1 cellular context compared by ENCODE assay signal in the genomic region with DNA sequence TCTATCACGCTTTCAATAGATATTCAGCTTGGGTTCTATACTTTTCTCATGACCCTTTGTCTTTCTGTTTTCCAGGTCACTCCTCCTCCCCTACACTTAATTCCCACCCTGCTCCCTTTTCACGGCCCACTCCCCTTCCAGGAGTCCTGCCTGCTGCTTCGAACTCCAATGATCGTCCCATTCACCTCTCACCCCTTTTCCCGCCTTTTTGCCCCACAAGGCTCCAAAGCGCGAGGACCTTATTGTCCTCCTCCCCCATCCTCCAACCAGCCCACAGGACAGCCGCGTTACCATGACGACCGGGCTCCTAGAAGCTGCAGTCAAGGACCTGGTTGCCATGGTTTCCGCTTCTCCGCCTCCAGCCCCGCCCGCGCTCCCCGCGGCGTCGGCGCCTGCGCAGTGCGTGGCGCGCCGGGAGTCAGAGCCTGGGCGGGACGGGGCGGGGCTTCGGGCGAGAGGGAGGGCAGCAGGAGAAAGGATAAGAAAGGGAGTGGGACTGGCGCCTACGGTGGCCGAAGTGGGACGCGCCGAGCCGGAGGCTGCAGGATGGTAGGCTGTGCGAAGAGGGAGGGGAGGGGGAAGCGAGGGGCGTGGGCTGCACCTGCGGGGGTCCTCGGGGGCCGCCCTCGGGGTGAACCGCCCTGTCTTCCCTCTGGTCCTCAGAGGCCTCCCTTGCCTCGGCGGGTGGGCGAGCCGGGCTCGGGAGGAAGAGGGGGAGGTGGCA.
TF ChIP-seq lines count a peak whose summit lies in the region.

A gene (plus strand): TSS at position 508 of the 724 bp plus-strand sequence. CDS start 39 bp downstream, at position 547.

TF ChIP-seq in WTC11, 78 proteins besides CTCF, POLR2A, EP300 and RAD21 (continued from another document and continues in another):
- TF ChIP-seq ZNF219 (CRISPR knock-in tag; IDR thresholded peaks at IDR 0.05; ENCODE audit: borderline replicate concordance) (no peak), CBFB (CRISPR knock-in tag; IDR thresholded peaks at IDR 0.05; ENCODE audit: low read depth) (no peak; the same call in 1 of the 2 replicates), TCF7 (CRISPR knock-in tag; IDR thresholded peaks at IDR 0.05; ENCODE audit: low read depth) (0 out of 2 replicates have a peak, but pooled peaks have one; percentile 18), PRRX2 (CRISPR knock-in tag; IDR thresholded peaks at IDR 0.05) (no peak), ESRRA (CRISPR knock-in tag; IDR thresholded peaks at IDR 0.05; ENCODE audit: borderline replicate concordance) (no peak), HMGA2 (CRISPR knock-in tag; IDR thresholded peaks at IDR 0.05) (no peak), CREB1 (CRISPR knock-in tag; IDR thresholded peaks at IDR 0.05) (peak; percentile 83; the same call in 1 of the 2 replicates), TEAD4 (CRISPR knock-in tag; IDR thresholded peaks at IDR 0.05) (peak; percentile 30; the same call in 1 of the 2 replicates), ZNF121 (CRISPR knock-in tag; IDR thresholded peaks at IDR 0.05) (no peak), ZNF671 (CRISPR knock-in tag; IDR thresholded peaks at IDR 0.05) (no peak), ZNF396 (CRISPR knock-in tag; IDR thresholded peaks at IDR 0.05; ENCODE audit: borderline replicate concordance) (peak; percentile 67; the same call in 1 of the 2 replicates), SMAD4 (CRISPR knock-in tag; IDR thresholded peaks at IDR 0.05) (no peak), CREM (CRISPR knock-in tag; IDR thresholded peaks at IDR 0.05) (peak; percentile 78; the same call in 1 of the 2 replicates), MYBL2 (CRISPR knock-in tag; IDR thresholded peaks at IDR 0.05) (peak; percentile 90), NR2C2 (CRISPR knock-in tag; IDR thresholded peaks at IDR 0.05) (no peak), RELA (CRISPR knock-in tag; IDR thresholded peaks at IDR 0.05; ENCODE audit: borderline replicate concordance) (no peak), FOXK1 (CRISPR knock-in tag; IDR thresholded peaks at IDR 0.05) (peak; percentile 72; the same call in 1 of the 2 replicates), JAZF1 (CRISPR knock-in tag; IDR thresholded peaks at IDR 0.05) (no peak), SOX15 (CRISPR knock-in tag; IDR thresholded peaks at IDR 0.05) (no peak), NFATC4 (CRISPR knock-in tag; IDR thresholded peaks at IDR 0.05) (no peak), IRF2 (CRISPR knock-in tag; IDR thresholded peaks at IDR 0.05; ENCODE audit: borderline replicate concordance, low read depth) (no peak), GRHL2 (CRISPR knock-in tag; IDR thresholded peaks at IDR 0.05; ENCODE audit: insufficient replicate concordance, severe bottlenecking) (no peak), ZNF263 (CRISPR knock-in tag; IDR thresholded peaks at IDR 0.05; ENCODE audit: low read depth) (no peak)
- TF ChIP-seq, protein P1, sequence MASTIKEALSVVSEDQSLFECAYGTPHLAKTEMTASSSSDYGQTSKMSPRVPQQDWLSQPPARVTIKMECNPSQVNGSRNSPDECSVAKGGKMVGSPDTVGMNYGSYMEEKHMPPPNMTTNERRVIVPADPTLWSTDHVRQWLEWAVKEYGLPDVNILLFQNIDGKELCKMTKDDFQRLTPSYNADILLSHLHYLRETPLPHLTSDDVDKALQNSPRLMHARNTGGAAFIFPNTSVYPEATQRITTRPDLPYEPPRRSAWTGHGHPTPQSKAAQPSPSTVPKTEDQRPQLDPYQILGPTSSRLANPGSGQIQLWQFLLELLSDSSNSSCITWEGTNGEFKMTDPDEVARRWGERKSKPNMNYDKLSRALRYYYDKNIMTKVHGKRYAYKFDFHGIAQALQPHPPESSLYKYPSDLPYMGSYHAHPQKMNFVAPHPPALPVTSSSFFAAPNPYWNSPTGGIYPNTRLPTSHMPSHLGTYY (CRISPR knock-in tag; IDR thresholded peaks at IDR 0.05) = no peak
- TF ChIP-seq, protein P2, sequence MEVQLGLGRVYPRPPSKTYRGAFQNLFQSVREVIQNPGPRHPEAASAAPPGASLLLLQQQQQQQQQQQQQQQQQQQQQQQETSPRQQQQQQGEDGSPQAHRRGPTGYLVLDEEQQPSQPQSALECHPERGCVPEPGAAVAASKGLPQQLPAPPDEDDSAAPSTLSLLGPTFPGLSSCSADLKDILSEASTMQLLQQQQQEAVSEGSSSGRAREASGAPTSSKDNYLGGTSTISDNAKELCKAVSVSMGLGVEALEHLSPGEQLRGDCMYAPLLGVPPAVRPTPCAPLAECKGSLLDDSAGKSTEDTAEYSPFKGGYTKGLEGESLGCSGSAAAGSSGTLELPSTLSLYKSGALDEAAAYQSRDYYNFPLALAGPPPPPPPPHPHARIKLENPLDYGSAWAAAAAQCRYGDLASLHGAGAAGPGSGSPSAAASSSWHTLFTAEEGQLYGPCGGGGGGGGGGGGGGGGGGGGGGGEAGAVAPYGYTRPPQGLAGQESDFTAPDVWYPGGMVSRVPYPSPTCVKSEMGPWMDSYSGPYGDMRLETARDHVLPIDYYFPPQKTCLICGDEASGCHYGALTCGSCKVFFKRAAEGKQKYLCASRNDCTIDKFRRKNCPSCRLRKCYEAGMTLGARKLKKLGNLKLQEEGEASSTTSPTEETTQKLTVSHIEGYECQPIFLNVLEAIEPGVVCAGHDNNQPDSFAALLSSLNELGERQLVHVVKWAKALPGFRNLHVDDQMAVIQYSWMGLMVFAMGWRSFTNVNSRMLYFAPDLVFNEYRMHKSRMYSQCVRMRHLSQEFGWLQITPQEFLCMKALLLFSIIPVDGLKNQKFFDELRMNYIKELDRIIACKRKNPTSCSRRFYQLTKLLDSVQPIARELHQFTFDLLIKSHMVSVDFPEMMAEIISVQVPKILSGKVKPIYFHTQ (CRISPR knock-in tag; IDR thresholded peaks at IDR 0.05) = no peak
- TF ChIP-seq, protein P3, sequence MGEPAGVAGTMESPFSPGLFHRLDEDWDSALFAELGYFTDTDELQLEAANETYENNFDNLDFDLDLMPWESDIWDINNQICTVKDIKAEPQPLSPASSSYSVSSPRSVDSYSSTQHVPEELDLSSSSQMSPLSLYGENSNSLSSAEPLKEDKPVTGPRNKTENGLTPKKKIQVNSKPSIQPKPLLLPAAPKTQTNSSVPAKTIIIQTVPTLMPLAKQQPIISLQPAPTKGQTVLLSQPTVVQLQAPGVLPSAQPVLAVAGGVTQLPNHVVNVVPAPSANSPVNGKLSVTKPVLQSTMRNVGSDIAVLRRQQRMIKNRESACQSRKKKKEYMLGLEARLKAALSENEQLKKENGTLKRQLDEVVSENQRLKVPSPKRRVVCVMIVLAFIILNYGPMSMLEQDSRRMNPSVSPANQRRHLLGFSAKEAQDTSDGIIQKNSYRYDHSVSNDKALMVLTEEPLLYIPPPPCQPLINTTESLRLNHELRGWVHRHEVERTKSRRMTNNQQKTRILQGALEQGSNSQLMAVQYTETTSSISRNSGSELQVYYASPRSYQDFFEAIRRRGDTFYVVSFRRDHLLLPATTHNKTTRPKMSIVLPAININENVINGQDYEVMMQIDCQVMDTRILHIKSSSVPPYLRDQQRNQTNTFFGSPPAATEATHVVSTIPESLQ (CRISPR knock-in tag; IDR thresholded peaks at IDR 0.05) = no peak
- TF ChIP-seq, protein P4, sequence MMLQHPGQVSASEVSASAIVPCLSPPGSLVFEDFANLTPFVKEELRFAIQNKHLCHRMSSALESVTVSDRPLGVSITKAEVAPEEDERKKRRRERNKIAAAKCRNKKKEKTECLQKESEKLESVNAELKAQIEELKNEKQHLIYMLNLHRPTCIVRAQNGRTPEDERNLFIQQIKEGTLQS (CRISPR knock-in tag; conservative IDR thresholded peaks at IDR 0.05) = no peak
- TF ChIP-seq, protein P5, sequence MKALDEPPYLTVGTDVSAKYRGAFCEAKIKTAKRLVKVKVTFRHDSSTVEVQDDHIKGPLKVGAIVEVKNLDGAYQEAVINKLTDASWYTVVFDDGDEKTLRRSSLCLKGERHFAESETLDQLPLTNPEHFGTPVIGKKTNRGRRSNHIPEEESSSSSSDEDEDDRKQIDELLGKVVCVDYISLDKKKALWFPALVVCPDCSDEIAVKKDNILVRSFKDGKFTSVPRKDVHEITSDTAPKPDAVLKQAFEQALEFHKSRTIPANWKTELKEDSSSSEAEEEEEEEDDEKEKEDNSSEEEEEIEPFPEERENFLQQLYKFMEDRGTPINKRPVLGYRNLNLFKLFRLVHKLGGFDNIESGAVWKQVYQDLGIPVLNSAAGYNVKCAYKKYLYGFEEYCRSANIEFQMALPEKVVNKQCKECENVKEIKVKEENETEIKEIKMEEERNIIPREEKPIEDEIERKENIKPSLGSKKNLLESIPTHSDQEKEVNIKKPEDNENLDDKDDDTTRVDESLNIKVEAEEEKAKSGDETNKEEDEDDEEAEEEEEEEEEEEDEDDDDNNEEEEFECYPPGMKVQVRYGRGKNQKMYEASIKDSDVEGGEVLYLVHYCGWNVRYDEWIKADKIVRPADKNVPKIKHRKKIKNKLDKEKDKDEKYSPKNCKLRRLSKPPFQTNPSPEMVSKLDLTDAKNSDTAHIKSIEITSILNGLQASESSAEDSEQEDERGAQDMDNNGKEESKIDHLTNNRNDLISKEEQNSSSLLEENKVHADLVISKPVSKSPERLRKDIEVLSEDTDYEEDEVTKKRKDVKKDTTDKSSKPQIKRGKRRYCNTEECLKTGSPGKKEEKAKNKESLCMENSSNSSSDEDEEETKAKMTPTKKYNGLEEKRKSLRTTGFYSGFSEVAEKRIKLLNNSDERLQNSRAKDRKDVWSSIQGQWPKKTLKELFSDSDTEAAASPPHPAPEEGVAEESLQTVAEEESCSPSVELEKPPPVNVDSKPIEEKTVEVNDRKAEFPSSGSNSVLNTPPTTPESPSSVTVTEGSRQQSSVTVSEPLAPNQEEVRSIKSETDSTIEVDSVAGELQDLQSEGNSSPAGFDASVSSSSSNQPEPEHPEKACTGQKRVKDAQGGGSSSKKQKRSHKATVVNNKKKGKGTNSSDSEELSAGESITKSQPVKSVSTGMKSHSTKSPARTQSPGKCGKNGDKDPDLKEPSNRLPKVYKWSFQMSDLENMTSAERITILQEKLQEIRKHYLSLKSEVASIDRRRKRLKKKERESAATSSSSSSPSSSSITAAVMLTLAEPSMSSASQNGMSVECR (CRISPR knock-in tag; IDR thresholded peaks at IDR 0.05; ENCODE audit: borderline replicate concordance) = peak; percentile 60; the same call in 1 of the 2 replicates
- TF ChIP-seq, protein P6, sequence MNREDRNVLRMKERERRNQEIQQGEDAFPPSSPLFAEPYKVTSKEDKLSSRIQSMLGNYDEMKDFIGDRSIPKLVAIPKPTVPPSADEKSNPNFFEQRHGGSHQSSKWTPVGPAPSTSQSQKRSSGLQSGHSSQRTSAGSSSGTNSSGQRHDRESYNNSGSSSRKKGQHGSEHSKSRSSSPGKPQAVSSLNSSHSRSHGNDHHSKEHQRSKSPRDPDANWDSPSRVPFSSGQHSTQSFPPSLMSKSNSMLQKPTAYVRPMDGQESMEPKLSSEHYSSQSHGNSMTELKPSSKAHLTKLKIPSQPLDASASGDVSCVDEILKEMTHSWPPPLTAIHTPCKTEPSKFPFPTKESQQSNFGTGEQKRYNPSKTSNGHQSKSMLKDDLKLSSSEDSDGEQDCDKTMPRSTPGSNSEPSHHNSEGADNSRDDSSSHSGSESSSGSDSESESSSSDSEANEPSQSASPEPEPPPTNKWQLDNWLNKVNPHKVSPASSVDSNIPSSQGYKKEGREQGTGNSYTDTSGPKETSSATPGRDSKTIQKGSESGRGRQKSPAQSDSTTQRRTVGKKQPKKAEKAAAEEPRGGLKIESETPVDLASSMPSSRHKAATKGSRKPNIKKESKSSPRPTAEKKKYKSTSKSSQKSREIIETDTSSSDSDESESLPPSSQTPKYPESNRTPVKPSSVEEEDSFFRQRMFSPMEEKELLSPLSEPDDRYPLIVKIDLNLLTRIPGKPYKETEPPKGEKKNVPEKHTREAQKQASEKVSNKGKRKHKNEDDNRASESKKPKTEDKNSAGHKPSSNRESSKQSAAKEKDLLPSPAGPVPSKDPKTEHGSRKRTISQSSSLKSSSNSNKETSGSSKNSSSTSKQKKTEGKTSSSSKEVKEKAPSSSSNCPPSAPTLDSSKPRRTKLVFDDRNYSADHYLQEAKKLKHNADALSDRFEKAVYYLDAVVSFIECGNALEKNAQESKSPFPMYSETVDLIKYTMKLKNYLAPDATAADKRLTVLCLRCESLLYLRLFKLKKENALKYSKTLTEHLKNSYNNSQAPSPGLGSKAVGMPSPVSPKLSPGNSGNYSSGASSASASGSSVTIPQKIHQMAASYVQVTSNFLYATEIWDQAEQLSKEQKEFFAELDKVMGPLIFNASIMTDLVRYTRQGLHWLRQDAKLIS (CRISPR knock-in tag; IDR thresholded peaks at IDR 0.05; ENCODE audit: borderline replicate concordance) = no peak
- TF ChIP-seq, protein P7, sequence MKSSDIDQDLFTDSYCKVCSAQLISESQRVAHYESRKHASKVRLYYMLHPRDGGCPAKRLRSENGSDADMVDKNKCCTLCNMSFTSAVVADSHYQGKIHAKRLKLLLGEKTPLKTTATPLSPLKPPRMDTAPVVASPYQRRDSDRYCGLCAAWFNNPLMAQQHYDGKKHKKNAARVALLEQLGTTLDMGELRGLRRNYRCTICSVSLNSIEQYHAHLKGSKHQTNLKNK (CRISPR knock-in tag; IDR thresholded peaks at IDR 0.05) = no peak
- TF ChIP-seq, protein P8, sequence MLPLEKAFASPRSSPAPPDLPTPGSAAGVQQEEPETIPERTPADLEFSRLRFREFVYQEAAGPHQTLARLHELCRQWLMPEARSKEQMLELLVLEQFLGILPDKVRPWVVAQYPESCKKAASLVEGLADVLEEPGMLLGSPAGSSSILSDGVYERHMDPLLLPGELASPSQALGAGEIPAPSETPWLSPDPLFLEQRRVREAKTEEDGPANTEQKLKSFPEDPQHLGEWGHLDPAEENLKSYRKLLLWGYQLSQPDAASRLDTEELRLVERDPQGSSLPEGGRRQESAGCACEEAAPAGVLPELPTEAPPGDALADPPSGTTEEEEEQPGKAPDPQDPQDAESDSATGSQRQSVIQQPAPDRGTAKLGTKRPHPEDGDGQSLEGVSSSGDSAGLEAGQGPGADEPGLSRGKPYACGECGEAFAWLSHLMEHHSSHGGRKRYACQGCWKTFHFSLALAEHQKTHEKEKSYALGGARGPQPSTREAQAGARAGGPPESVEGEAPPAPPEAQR (CRISPR knock-in tag; IDR thresholded peaks at IDR 0.05) = no peak
- TF ChIP-seq, protein P9, sequence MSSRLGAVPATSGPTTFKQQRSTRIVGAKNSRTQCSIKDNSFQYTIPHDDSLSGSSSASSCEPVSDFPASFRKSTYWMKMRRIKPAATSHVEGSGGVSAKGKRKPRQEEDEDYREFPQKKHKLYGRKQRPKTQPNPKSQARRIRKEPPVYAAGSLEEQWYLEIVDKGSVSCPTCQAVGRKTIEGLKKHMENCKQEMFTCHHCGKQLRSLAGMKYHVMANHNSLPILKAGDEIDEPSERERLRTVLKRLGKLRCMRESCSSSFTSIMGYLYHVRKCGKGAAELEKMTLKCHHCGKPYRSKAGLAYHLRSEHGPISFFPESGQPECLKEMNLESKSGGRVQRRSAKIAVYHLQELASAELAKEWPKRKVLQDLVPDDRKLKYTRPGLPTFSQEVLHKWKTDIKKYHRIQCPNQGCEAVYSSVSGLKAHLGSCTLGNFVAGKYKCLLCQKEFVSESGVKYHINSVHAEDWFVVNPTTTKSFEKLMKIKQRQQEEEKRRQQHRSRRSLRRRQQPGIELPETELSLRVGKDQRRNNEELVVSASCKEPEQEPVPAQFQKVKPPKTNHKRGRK (CRISPR knock-in tag; IDR thresholded peaks at IDR 0.05; ENCODE audit: borderline replicate concordance) = no peak
- TF ChIP-seq, protein P10, sequence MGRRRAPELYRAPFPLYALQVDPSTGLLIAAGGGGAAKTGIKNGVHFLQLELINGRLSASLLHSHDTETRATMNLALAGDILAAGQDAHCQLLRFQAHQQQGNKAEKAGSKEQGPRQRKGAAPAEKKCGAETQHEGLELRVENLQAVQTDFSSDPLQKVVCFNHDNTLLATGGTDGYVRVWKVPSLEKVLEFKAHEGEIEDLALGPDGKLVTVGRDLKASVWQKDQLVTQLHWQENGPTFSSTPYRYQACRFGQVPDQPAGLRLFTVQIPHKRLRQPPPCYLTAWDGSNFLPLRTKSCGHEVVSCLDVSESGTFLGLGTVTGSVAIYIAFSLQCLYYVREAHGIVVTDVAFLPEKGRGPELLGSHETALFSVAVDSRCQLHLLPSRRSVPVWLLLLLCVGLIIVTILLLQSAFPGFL (CRISPR knock-in tag; IDR thresholded peaks at IDR 0.05; ENCODE audit: borderline replicate concordance) = peak; percentile 65; the same call in 1 of the 2 replicates
